23 cellular contexts compared by ENCODE assay signal in genomic region chr2:128769457-128770142, GRCh38.
DNase-seq lines count a peak whose midpoint lies in the region; ATAC-seq and TF ChIP-seq lines count a peak whose summit lies in the region.
"Had no signal": no experiment of that assay in that cellular context is flagged by ENCODE, and none has a peak within 500 bp of the region (broad histone marks: within the 10 kb centered on the region; RNA-seq: fewer than 3 reads in every experiment).

No MANE protein-coding gene starts in this region.

- intact Hi-C loops in right cardiac atrium (cut with DNase I) (no loop called here), upper lobe of right lung (cut with DNase I) (no loop called here), adrenal gland (cut with DNase I) (no loop called here)
- intact Hi-C loops in activated naive CD4-positive, alpha-beta T cell treated with anti-CD3 and anti-CD28 coated beads for 36 hours (cut with micrococcal nuclease): no loop called here

- no peak overlapping the region for H4K91ac ChIP-seq in mesenchymal stem cell (ENCODE audit: low read length)

- no peak overlapping the region for H2BK15ac ChIP-seq in mesenchymal stem cell (ENCODE audit: low read depth, poor library complexity, severe bottlenecking)

- H3K27me3 Mint-ChIP-seq in neural progenitor cell (ENCODE audit: insufficient read depth, low read depth): no peaks in the 10 kb centered on the region
- no peaks in the 10 kb centered on the region for H3K27me3 Mint-ChIP-seq in activated naive CD4-positive, alpha-beta T cell treated with anti-CD3 and anti-CD28 coated beads for 36 hours (ENCODE audit: low read depth)
- H3K27me3 Mint-ChIP-seq: CD4-positive, CD25-positive, alpha-beta regulatory T cell had no signal

- H3K79me1 ChIP-seq in mesenchymal stem cell (replicated peaks; ENCODE audit: low read length, poor library complexity, severe bottlenecking): no peaks in the 10 kb centered on the region

- H3K9me3 Mint-ChIP-seq in neural progenitor cell: peaks cover 2% of the 10 kb centered on the region
- no peaks in the 10 kb centered on the region for H3K9me3 Mint-ChIP-seq in activated naive CD4-positive, alpha-beta T cell treated with anti-CD3 and anti-CD28 coated beads for 36 hours

- no peaks in the 10 kb centered on the region for H3K79me2 ChIP-seq in neural progenitor cell (ENCODE audit: low read depth)

- H3K27me3 ChIP-seq in right atrium auricular region: no peaks in the 10 kb centered on the region
- no peaks in the 10 kb centered on the region for H3K27me3 ChIP-seq in right cardiac atrium (ENCODE audit: control insufficient read depth, insufficient read depth)
- H3K27me3 ChIP-seq in neural progenitor cell: no peaks in the 10 kb centered on the region
- no peaks in the 10 kb centered on the region for H3K27me3 ChIP-seq in upper lobe of right lung
- no peaks in the 10 kb centered on the region for H3K27me3 ChIP-seq in mesenchymal stem cell (ENCODE audit: control insufficient read depth in 1 of 2, insufficient read depth in 1 of 2, low read length in 2 of 2)
- H3K27me3 ChIP-seq in adrenal gland: no peaks in the 10 kb centered on the region
- H3K27me3 ChIP-seq: BE2C had no signal

- H2AK5ac ChIP-seq in mesenchymal stem cell (ENCODE audit: low read length, severe bottlenecking): no peak overlapping the region

- no peak overlapping the region for H3K27ac ChIP-seq in right atrium auricular region
- H3K27ac ChIP-seq in right cardiac atrium (ENCODE audit: low read length): no peak overlapping the region
- no peak overlapping the region for H3K27ac ChIP-seq in coronary artery
- no peak overlapping the region for H3K27ac ChIP-seq in neural progenitor cell
- no peak overlapping the region for H3K27ac ChIP-seq in upper lobe of right lung
- H3K27ac ChIP-seq in mesenchymal stem cell (ENCODE audit: low read length, poor library complexity, severe bottlenecking): no peak overlapping the region
- no peak overlapping the region for H3K27ac ChIP-seq in adrenal gland
- H3K27ac ChIP-seq: HL-60 had no signal

- no peak overlapping the region for H3K14ac ChIP-seq in mesenchymal stem cell (ENCODE audit: low read length in 2 of 2)

- H3K4me3 Mint-ChIP-seq in neural progenitor cell: no peak overlapping the region
- H3K4me3 Mint-ChIP-seq in activated naive CD4-positive, alpha-beta T cell treated with anti-CD3 and anti-CD28 coated beads for 36 hours: no peak overlapping the region
- H3K4me3 Mint-ChIP-seq: CD4-positive, CD25-positive, alpha-beta regulatory T cell; HFFc6 had no signal

- TF ChIP-seq CTCF in right atrium auricular region (IDR thresholded peaks at IDR 0.05): no peak
- TF ChIP-seq CTCF in coronary artery (IDR thresholded peaks at IDR 0.05): no peak
- TF ChIP-seq CTCF in neural progenitor cell (IDR thresholded peaks at IDR 0.05): no peak
- no peak for TF ChIP-seq CTCF in upper lobe of right lung (IDR thresholded peaks at IDR 0.05)
- TF ChIP-seq CTCF in adrenal gland (IDR thresholded peaks at IDR 0.05): no peak

- no peak overlapping the region for H2BK5ac ChIP-seq in mesenchymal stem cell (ENCODE audit: low read depth, low read length, poor library complexity, severe bottlenecking)

- no peaks in the 10 kb centered on the region for H3K36me3 ChIP-seq in right atrium auricular region
- H3K36me3 ChIP-seq in neural progenitor cell: no peaks in the 10 kb centered on the region
- no peaks in the 10 kb centered on the region for H3K36me3 ChIP-seq in upper lobe of right lung
- no peaks in the 10 kb centered on the region for H3K36me3 ChIP-seq in mesenchymal stem cell (ENCODE audit: control insufficient read depth in 1 of 2, insufficient read depth in 2 of 2, low read depth in 1 of 2, low read length in 2 of 2)
- H3K36me3 ChIP-seq in adrenal gland (replicated peaks in 1 of 2): no peaks in the 10 kb centered on the region
- H3K36me3 ChIP-seq: BE2C had no signal

- no peak overlapping the region for H3K4ac ChIP-seq in mesenchymal stem cell (ENCODE audit: low read depth in 1 of 2, low read length in 2 of 2)

- TF ChIP-seq POLR2A in adrenal gland (IDR thresholded peaks at IDR 0.05): no peak

- H3K18ac ChIP-seq in mesenchymal stem cell (ENCODE audit: low read depth in 1 of 2, low read length in 2 of 2): no peak overlapping the region

- peak; percentile 28 for DNase-seq in right atrium auricular region (ENCODE audit: low spot score)
- DNase-seq in right cardiac atrium: no peak
- peak; percentile 53 for DNase-seq in coronary artery (ENCODE audit: low spot score)
- no peak for DNase-seq in neural progenitor cell (ENCODE audit: low spot score)
- DNase-seq in upper lobe of right lung: peak; percentile 42
- DNase-seq in mesenchymal stem cell: no peak
- no peak for DNase-seq in activated naive CD4-positive, alpha-beta T cell treated with anti-CD3 and anti-CD28 coated beads for 36 hours
- DNase-seq in adrenal gland: no peak
- DNase-seq: BE2C; CD4-positive, CD25-positive, alpha-beta regulatory T cell; COR-L47; DMS 273 treated with DMSO at 0.1 percent for 48 hours; GF-D8; GOT3; HFFc6; NCI-H1436 treated with DMSO at 0.1 percent for 48 hours; NCI-H2029; NCI-H345; NCI-H524 treated with DMSO at 0.1 percent for 48 hours; PC-3; RPMI8226; SHP77 treated with DMSO at 0.1 percent for 48 hours had no signal

- H2BK120ac ChIP-seq in mesenchymal stem cell (ENCODE audit: low read depth, low read length): no peak overlapping the region

- H2AFZ ChIP-seq in neural progenitor cell (replicated peaks) (no peak overlapping the region), mesenchymal stem cell (ENCODE audit: low read depth, low read length) (no peak overlapping the region)

- H3K4me1 Mint-ChIP-seq in neural progenitor cell: no peaks in the 10 kb centered on the region
- no peaks in the 10 kb centered on the region for H3K4me1 Mint-ChIP-seq in activated naive CD4-positive, alpha-beta T cell treated with anti-CD3 and anti-CD28 coated beads for 36 hours (ENCODE audit: low read depth)
- H3K4me1 Mint-ChIP-seq: CD4-positive, CD25-positive, alpha-beta regulatory T cell had no signal

- H3K9ac ChIP-seq in neural progenitor cell: no peak overlapping the region
- no peak overlapping the region for H3K9ac ChIP-seq in mesenchymal stem cell (ENCODE audit: low read length)

- H3K4me1 ChIP-seq in right atrium auricular region: peaks cover 0 to 20% of the 10 kb centered on the region in 2 donors
- no peaks in the 10 kb centered on the region for H3K4me1 ChIP-seq in right cardiac atrium (ENCODE audit: control insufficient read depth, insufficient read depth, low read length)
- peaks cover 5% of the 10 kb centered on the region for H3K4me1 ChIP-seq in neural progenitor cell
- no peaks in the 10 kb centered on the region for H3K4me1 ChIP-seq in upper lobe of right lung
- H3K4me1 ChIP-seq in mesenchymal stem cell (ENCODE audit: control insufficient read depth, insufficient read depth, low read depth, low read length): no peaks in the 10 kb centered on the region
- no peaks in the 10 kb centered on the region for H3K4me1 ChIP-seq in adrenal gland (replicated peaks in 1 of 2)
- H3K4me1 ChIP-seq: BE2C had no signal

- H4K8ac ChIP-seq in mesenchymal stem cell (ENCODE audit: low read length): no peak overlapping the region

- H4K20me1 ChIP-seq in neural progenitor cell (ENCODE audit: low read depth): no peaks in the 10 kb centered on the region

- no peak for ATAC-seq in right cardiac atrium
- peak; percentile 23 for ATAC-seq in upper lobe of right lung
- ATAC-seq: PC-3 had no signal

- H3K36me3 Mint-ChIP-seq in neural progenitor cell: no peaks in the 10 kb centered on the region
- no peaks in the 10 kb centered on the region for H3K36me3 Mint-ChIP-seq in activated naive CD4-positive, alpha-beta T cell treated with anti-CD3 and anti-CD28 coated beads for 36 hours (ENCODE audit: low read depth)
- H3K36me3 Mint-ChIP-seq: CD4-positive, CD25-positive, alpha-beta regulatory T cell had no signal

- no peaks in the 10 kb centered on the region for H3F3A ChIP-seq in neural progenitor cell (ENCODE audit: low read depth)

- no peak overlapping the region for H3K23ac ChIP-seq in mesenchymal stem cell (ENCODE audit: low read length in 2 of 2)

- H2BK12ac ChIP-seq in mesenchymal stem cell (ENCODE audit: low read length in 2 of 2): no peak overlapping the region

- peak overlapping the region; percentile 10 for H3K27ac Mint-ChIP-seq in neural progenitor cell
- H3K27ac Mint-ChIP-seq in activated naive CD4-positive, alpha-beta T cell treated with anti-CD3 and anti-CD28 coated beads for 36 hours: no peak overlapping the region
- H3K27ac Mint-ChIP-seq: CD4-positive, CD25-positive, alpha-beta regulatory T cell; HFFc6 had no signal

- H3K4me2 ChIP-seq in neural progenitor cell (no peak overlapping the region), mesenchymal stem cell (ENCODE audit: low read length, poor library complexity, severe bottlenecking) (no peak overlapping the region)

- H3K4me3 ChIP-seq in right atrium auricular region (no peak overlapping the region), right cardiac atrium (ENCODE audit: low read length) (no peak overlapping the region), coronary artery (no peak overlapping the region), neural progenitor cell (no peak overlapping the region), upper lobe of right lung (no peak overlapping the region), mesenchymal stem cell (ENCODE audit: insufficient read depth in 1 of 2, low read depth in 1 of 2, low read length in 2 of 2) (no peak overlapping the region), adrenal gland (no peak overlapping the region)

- CTCF ChIA-PET in activated naive CD4-positive, alpha-beta T cell treated with anti-CD3 and anti-CD28 coated beads for 36 hours (lab: Charles Lee): no interaction called here

- no peaks in the 10 kb centered on the region for H3K9me3 ChIP-seq in right atrium auricular region
- H3K9me3 ChIP-seq in right cardiac atrium (ENCODE audit: control insufficient read depth, low read length): no peaks in the 10 kb centered on the region
- no peaks in the 10 kb centered on the region for H3K9me3 ChIP-seq in neural progenitor cell (ENCODE audit: low read depth)
- H3K9me3 ChIP-seq in upper lobe of right lung: no peaks in the 10 kb centered on the region
- peaks cover 5% of the 10 kb centered on the region for H3K9me3 ChIP-seq in mesenchymal stem cell (ENCODE audit: control insufficient read depth, low read length)
- no peaks in the 10 kb centered on the region for H3K9me3 ChIP-seq in adrenal gland (replicated peaks in 1 of 3)
- H3K9me3 ChIP-seq: BE2C had no signal

- 98% methylated on average over 7 of the region's 7 CpGs for WGBS in right cardiac atrium
- 87% methylated on average over 7 of the region's 7 CpGs for WGBS in mesenchymal stem cell
- WGBS in adrenal gland, 4 donors: 94 to 99% (median 97%) methylated on average over 7 of the region's 7 CpGs

Comparison
In these comparisons a context has a peak if more than half of its experiments do, and no peak if none do; other contexts are left out.
1. DNase-seq: peak in right atrium auricular region (single experiment), coronary artery (single experiment) and upper lobe of right lung (single experiment); none in right cardiac atrium (0 of 3), neural progenitor cell (single experiment), mesenchymal stem cell (single experiment), activated naive CD4-positive, alpha-beta T cell treated with anti-CD3 and anti-CD28 coated beads for 36 hours (single experiment) and adrenal gland (0 of 7).